In the genomic region with DNA sequence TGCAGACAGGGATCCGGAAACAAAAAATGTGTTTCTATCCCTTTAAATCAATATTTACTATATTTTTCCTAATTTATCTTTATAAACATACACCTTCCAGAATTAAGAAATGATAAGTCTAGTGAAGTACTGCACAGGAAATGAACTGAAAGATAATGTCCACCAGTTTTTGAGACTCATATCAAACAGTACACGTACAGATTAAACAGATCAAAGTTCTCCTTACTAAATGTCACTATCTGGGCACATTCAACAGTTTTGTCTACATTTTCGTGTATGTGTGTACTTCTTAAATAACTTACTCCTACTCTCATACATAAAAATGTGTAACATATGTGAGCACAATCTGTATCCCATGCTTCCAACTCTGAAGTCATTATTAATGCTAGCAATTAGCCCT, we compare ENCODE assay signal across 20 cellular contexts.
A peak's percentile ranks its signal among the peaks of the same experiment; 100 is the strongest.
DNase-seq lines count a peak whose midpoint lies in the region; FAIRE-seq and TF ChIP-seq lines count a peak whose summit lies in the region.
"Had no signal": no experiment of that assay in that cellular context is flagged by ENCODE, and none has a peak within 500 bp of the region (broad histone marks: within the 10 kb centered on the region; RNA-seq: fewer than 3 reads in every experiment).

No MANE protein-coding gene starts in this region.

- peaks cover 2% of the 10 kb centered on the region for H3K27me3 Mint-ChIP-seq in glutamatergic neuron (ENCODE audit: unreplicated experiment)

- H3K4me2 ChIP-seq in hepatocyte = peak overlapping the region; percentile 44
- H3K4me2 ChIP-seq: BLaER1 treated with 17β-estradiol and CSF1 and Interleukin-3, amounts not matched to agents 10 nM and 100 nM; KMS-11 had no signal

- WGBS in hepatocyte (ENCODE audit: low lambda C conversion rate, missing lambda C conversion rate) = 47% methylated on average over 3 of the region's 3 CpGs
- WGBS in small intestine, 3 donors = 29 to 43% (median 35%) methylated on average over 3 of the region's 3 CpGs

- H3K79me2 ChIP-seq in hepatocyte = no peaks in the 10 kb centered on the region

- H3K4me3 Mint-ChIP-seq in glutamatergic neuron (ENCODE audit: unreplicated experiment) = no peak overlapping the region
- H3K4me3 Mint-ChIP-seq: CD4-positive, alpha-beta memory T cell had no signal

- H3K36me3 ChIP-seq in SK-N-MC (ENCODE audit: insufficient read depth, low read length) = no peaks in the 10 kb centered on the region
- no peaks in the 10 kb centered on the region for H3K36me3 ChIP-seq in hepatocyte (replicated peaks; ENCODE audit: insufficient read depth, low read depth)
- H3K36me3 ChIP-seq in small intestine (ENCODE audit: control insufficient read depth in 2 of 2, insufficient read depth in 2 of 2, low read length in 2 of 2) = no peaks in the 10 kb centered on the region
- H3K36me3 ChIP-seq: BLaER1 treated with 17β-estradiol and CSF1 and Interleukin-3, amounts not matched to agents 10 nM and 100 nM; Peyer's patch; SJCRH30 had no signal

- H3K4me1 ChIP-seq in hepatocyte (ENCODE audit: insufficient read depth) = no peaks in the 10 kb centered on the region
- no peaks in the 10 kb centered on the region for H3K4me1 ChIP-seq in small intestine (ENCODE audit: control insufficient read depth in 2 of 2, insufficient read depth in 1 of 2, low read depth in 1 of 2, low read length in 1 of 2)
- H3K4me1 ChIP-seq: Caco-2, Peyer's patch, SJCRH30 had no signal

- H3K9me3 ChIP-seq in SK-N-MC (ENCODE audit: low read depth, low read length) (no peaks in the 10 kb centered on the region), hepatocyte (ENCODE audit: low read depth) (no peaks in the 10 kb centered on the region), small intestine (ENCODE audit: control insufficient read depth, low read depth) (no peaks in the 10 kb centered on the region)
- H3K9me3 ChIP-seq: BLaER1 treated with 17β-estradiol and CSF1 and Interleukin-3, amounts not matched to agents 10 nM and 100 nM; Caco-2; Peyer's patch; SJCRH30 had no signal

- peak; percentile 90 for FAIRE-seq in D721Med (lab: Jason Lieb, UNC)
- FAIRE-seq in small intestine (lab: Jason Lieb, UNC) = no peak
- FAIRE-seq: G401.6 had no signal

- H3K27me3 ChIP-seq in hepatocyte = no peaks in the 10 kb centered on the region
- H3K27me3 ChIP-seq in small intestine (ENCODE audit: control insufficient read depth in 2 of 2, insufficient read depth in 2 of 2, low read length in 2 of 2) = no peaks in the 10 kb centered on the region
- H3K27me3 ChIP-seq: BLaER1 treated with 17β-estradiol and CSF1 and Interleukin-3, amounts not matched to agents 10 nM and 100 nM; Peyer's patch; SJCRH30 had no signal

- H3K36me3 Mint-ChIP-seq in glutamatergic neuron (ENCODE audit: unreplicated experiment) = no peaks in the 10 kb centered on the region
- H3K36me3 Mint-ChIP-seq: CD4-positive, alpha-beta memory T cell had no signal

- DNase-seq in D721Med (ENCODE audit: insufficient read length, low spot score) (no peak), SK-N-MC (ENCODE audit: low read depth, low spot score) (no peak), hepatocyte (ENCODE audit: low spot score) (no peak), small intestine (peak; percentile 22), retina (no peak), glutamatergic neuron (no peak), NCI-H748 treated with DMSO at 0.1 percent for 48 hours (lab: John Stamatoyannopoulos, UW) (no peak)
- DNase-seq: Caco-2; CD4-positive, alpha-beta memory T cell; GOT3; HCEC 1CT; NCI-H1105 treated with DMSO at 0.1 percent for 48 hours; NCI-H2171 treated with DMSO at 0.1 percent for 48 hours; NCI-H524 treated with DMSO at 0.1 percent for 48 hours; Peyer's patch; SJCRH30 had no signal

- H3K4me3 ChIP-seq in SK-N-MC (peak overlapping the region; percentile 70), hepatocyte (no peak overlapping the region), small intestine (ENCODE audit: low read depth in 1 of 2, low read length in 2 of 2) (no peak overlapping the region)
- H3K4me3 ChIP-seq: BLaER1 treated with 17β-estradiol and CSF1 and Interleukin-3, amounts not matched to agents 10 nM and 100 nM; Peyer's patch; SJCRH30 had no signal

- H2AFZ ChIP-seq in hepatocyte = no peak overlapping the region

- TF ChIP-seq CTCF in D721Med (IDR thresholded peaks at IDR 0.05; ENCODE audit: insufficient read depth, missing control alignments) = no peak
- no peak for TF ChIP-seq CTCF in hepatocyte (IDR thresholded peaks at IDR 0.05; ENCODE audit: poor library complexity)
- TF ChIP-seq CTCF in glutamatergic neuron (IDR thresholded peaks at IDR 0.05; ENCODE audit: partially characterized antibody, unreplicated experiment) = no peak

- H4K20me1 ChIP-seq in hepatocyte (ENCODE audit: insufficient read depth, poor library complexity, severe bottlenecking) = no peaks in the 10 kb centered on the region
- H4K20me1 ChIP-seq: BLaER1 treated with 17β-estradiol and CSF1 and Interleukin-3, amounts not matched to agents 10 nM and 100 nM had no signal

- no peaks in the 10 kb centered on the region for H3K9me2 ChIP-seq in hepatocyte (replicated peaks; ENCODE audit: insufficient read depth)

- H3K4me1 Mint-ChIP-seq in glutamatergic neuron (ENCODE audit: low read depth, unreplicated experiment) = peaks cover 4% of the 10 kb centered on the region

- H3K27ac ChIP-seq in SK-N-MC (peak overlapping the region; percentile 89), hepatocyte (peak overlapping the region; percentile 25), small intestine (ENCODE audit: low read depth in 1 of 2, low read length in 1 of 2) (no peak overlapping the region)
- H3K27ac ChIP-seq: BLaER1 treated with 17β-estradiol and CSF1 and Interleukin-3, amounts not matched to agents 10 nM and 100 nM; HL-60; KMS-11; Peyer's patch; SJCRH30 had no signal

- H3K9me3 Mint-ChIP-seq in glutamatergic neuron (ENCODE audit: unreplicated experiment) = no peaks in the 10 kb centered on the region

- H3K27ac Mint-ChIP-seq in glutamatergic neuron (ENCODE audit: unreplicated experiment) = no peak overlapping the region
- H3K27ac Mint-ChIP-seq: CD4-positive, alpha-beta memory T cell had no signal

- H3K9ac ChIP-seq in SK-N-MC (ENCODE audit: insufficient read length) = no peak overlapping the region
- H3K9ac ChIP-seq: BLaER1 treated with 17β-estradiol and CSF1 and Interleukin-3, amounts not matched to agents 10 nM and 100 nM; KMS-11 had no signal

Comparison
In these comparisons a context has a peak if more than half of its experiments do, and no peak if none do; other contexts are left out.
1. H3K27ac ChIP-seq: peak in SK-N-MC (single experiment) and hepatocyte (single experiment); none in small intestine (0 of 2).